25 cellular contexts compared by ENCODE assay signal in the genomic region with DNA sequence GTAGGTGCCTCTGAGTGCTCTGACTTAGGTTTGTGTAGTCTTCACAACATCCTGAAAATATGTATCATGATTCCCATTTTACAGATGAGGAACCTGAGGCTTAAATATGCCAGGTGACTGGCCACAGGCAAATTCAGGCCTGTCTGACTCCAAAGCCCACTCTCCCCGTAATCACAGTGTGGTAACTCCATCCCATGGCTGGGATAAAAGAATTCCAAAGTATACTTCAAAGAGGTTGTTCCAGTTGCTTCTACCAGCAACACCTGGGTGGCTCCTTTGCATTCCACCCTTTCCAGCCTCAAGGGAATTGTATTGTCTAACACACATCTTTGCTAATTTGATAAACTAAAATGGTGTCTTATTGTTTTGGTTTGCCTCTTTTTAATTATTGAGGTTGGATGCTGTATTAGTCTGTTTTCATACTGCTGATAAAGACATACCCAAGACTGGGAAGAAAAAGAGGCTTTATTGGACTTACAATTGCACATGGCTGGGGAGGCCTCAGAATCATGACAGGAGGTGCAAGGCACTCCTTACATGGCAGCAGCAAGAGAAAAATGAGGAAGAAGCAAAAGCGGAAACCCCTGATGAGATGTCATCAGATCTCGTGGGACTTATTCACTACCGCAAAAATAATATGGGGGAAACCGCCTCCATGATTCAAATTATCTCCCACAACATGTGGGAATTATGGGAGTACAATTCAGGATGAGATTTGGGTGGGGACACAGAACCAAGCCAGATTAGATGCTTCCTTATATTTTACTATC.
"Had no signal": no experiment of that assay in that cellular context is flagged by ENCODE, and none has a peak within 500 bp of the region (broad histone marks: within the 10 kb centered on the region; RNA-seq: fewer than 3 reads in every experiment).

No MANE protein-coding gene starts in this region.

- H3K4me2 ChIP-seq: SK-N-SH had no signal

- DNase-seq: Kasumi-1, KG1, MV-4-11, NCI-H1092, NCI-H1105 treated with DMSO at 0.1 percent for 48 hours, NCI-H1417 treated with DMSO at 0.1 percent for 48 hours, NCI-H146, NCI-H1694 treated with DMSO at 0.1 percent for 48 hours, NCI-H1930, NCI-H2081, NCI-H2171, NCI-H226, NCI-H446, NCI-H510A, NCI-H524 treated with DMSO at 0.1 percent for 48 hours, NCI-H69, NCI-H774, PC-3, SHP77, SK-N-SH, SW 1271, T-cell had no signal

- H3K9me3 ChIP-seq: SK-N-SH had no signal

- FAIRE-seq: HTR-8/SVneo had no signal

- H3K9ac ChIP-seq: SK-N-SH had no signal

- ATAC-seq: Panc1, PC-3, T-cell had no signal

- H3K27ac ChIP-seq: RWPE1 had no signal
